In the genomic region with DNA sequence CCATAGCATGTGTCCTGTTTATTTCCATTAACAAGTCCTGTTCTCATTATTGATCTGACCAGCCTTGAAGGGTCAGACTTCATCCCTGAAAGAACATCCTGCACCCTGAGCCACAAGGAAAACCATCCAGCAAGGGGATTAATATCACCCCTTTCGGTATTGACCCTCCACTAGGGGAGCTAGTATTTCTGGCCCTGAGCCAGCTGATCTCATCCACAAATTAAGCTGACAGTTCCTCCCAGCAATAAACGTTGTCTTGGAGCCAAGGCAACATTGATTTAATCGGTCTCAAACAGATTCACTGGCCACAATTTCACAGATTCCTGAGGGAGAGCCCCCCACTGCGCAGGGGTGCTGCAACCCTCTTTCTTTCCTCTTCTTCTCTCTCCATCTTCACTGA, we compare ENCODE assay signal across 10 cellular contexts.
DNase-seq lines count a peak whose midpoint lies in the region; ATAC-seq, FAIRE-seq and TF ChIP-seq lines count a peak whose summit lies in the region.
"Had no signal": no experiment of that assay in that cellular context is flagged by ENCODE, and none has a peak within 500 bp of the region (broad histone marks: within the 10 kb centered on the region; RNA-seq: fewer than 3 reads in every experiment).

No MANE protein-coding gene starts in this region.

- CTCF ChIA-PET in activated CD8-positive, alpha-beta T cell treated with anti-CD3 and anti-CD28 coated beads for 36 hours (lab: Charles Lee): interaction anchor here (0.9 kb wide), 1 partner anchor 18 kb away, joined by 3 read pairs; no protein-coding TSS in a partner anchor
- CTCF ChIA-PET in activated CD8-positive, alpha-beta T cell treated with anti-CD3 and anti-CD28 coated beads, Interleukin-2, amount 10 ng/mL, durations not matched to agents 7 days and 5 days (lab: Charles Lee): no interaction called here
- CTCF ChIA-PET in GM12878 (lab: Yijun Ruan, JAX): no interaction called here

- H3K4me1 ChIP-seq in GM12878 (ENCODE audit: control insufficient read depth, insufficient read depth, low read length): no peaks in the 10 kb centered on the region
- no peaks in the 10 kb centered on the region for H3K4me1 ChIP-seq in testis

- H3K4me3 ChIP-seq in MG63 (no peak overlapping the region), GM12878 (no peak overlapping the region), testis (no peak overlapping the region)

- BruUV-seq in GM12878 (replicated peaks; lab: Mats Ljungman, UMichigan): no TSS peak

- no peak overlapping the region for H3K4me3 Mint-ChIP-seq in activated CD8-positive, alpha-beta T cell treated with anti-CD3 and anti-CD28 coated beads for 36 hours
- H3K4me3 Mint-ChIP-seq in activated CD8-positive, alpha-beta T cell treated with anti-CD3 and anti-CD28 coated beads, Interleukin-2, amount 10 ng/mL, durations not matched to agents 7 days and 5 days: no peak overlapping the region
- H3K4me3 Mint-ChIP-seq in stimulated activated memory B cell treated with anti-CD40 and anti-IgM and Interleukin-4, amounts not matched to agents 10 μg/mL and 1 μg/mL and 100 μg/mL, for 72 hours: no peak overlapping the region
- H3K4me3 Mint-ChIP-seq: brain had no signal

- SMC1A ChIA-PET in GM12878 (lab: Charles Lee; ENCODE audit: uncharacterized antibody, unreplicated experiment): no interaction called here

- H3K27me3 Mint-ChIP-seq in activated CD8-positive, alpha-beta T cell treated with anti-CD3 and anti-CD28 coated beads for 36 hours: peaks cover 4% of the 10 kb centered on the region
- H3K27me3 Mint-ChIP-seq in activated CD8-positive, alpha-beta T cell treated with anti-CD3 and anti-CD28 coated beads, Interleukin-2, amount 10 ng/mL, durations not matched to agents 7 days and 5 days (ENCODE audit: low read depth): no peaks in the 10 kb centered on the region
- peaks cover 30% of the 10 kb centered on the region for H3K27me3 Mint-ChIP-seq in stimulated activated memory B cell treated with anti-CD40 and anti-IgM and Interleukin-4, amounts not matched to agents 10 μg/mL and 1 μg/mL and 100 μg/mL, for 72 hours
- H3K27me3 Mint-ChIP-seq: brain had no signal

- no peak overlapping the region for H3K27ac Mint-ChIP-seq in activated CD8-positive, alpha-beta T cell treated with anti-CD3 and anti-CD28 coated beads for 36 hours
- no peak overlapping the region for H3K27ac Mint-ChIP-seq in activated CD8-positive, alpha-beta T cell treated with anti-CD3 and anti-CD28 coated beads, Interleukin-2, amount 10 ng/mL, durations not matched to agents 7 days and 5 days
- H3K27ac Mint-ChIP-seq in stimulated activated memory B cell treated with anti-CD40 and anti-IgM and Interleukin-4, amounts not matched to agents 10 μg/mL and 1 μg/mL and 100 μg/mL, for 72 hours: no peak overlapping the region

- no peaks in the 10 kb centered on the region for H4K20me1 ChIP-seq in GM12878 (ENCODE audit: control insufficient read depth, insufficient read depth)

- FAIRE-seq in GM12878 (lab: Jason Lieb, UNC): no peak

- no peak overlapping the region for H3K9ac ChIP-seq in GM12878 (ENCODE audit: control insufficient read depth, insufficient read depth, low read length)

- in situ Hi-C loops in GM12878 (cut with MboI): no loop called here

- RAD21 ChIA-PET in GM12878 (lab: Charles Lee; ENCODE audit: unreplicated experiment): no interaction called here

- TF ChIP-seq CTCF in activated CD8-positive, alpha-beta T cell treated with anti-CD3 and anti-CD28 coated beads for 36 hours (IDR thresholded peaks at IDR 0.05): no peak
- TF ChIP-seq CTCF in GM12878 (IDR thresholded peaks at IDR 0.05 in 2 of 3, conservative IDR thresholded peaks at IDR 0.05 in 1 of 3; ENCODE audit: control insufficient read depth in 2 of 3, extremely low read depth in 1 of 3, insufficient read depth in 1 of 3, low read depth in 3 of 3, low read length in 3 of 3) (peak in 2 of 3 experiments; percentile 10 to 15; a peak in 2 of 6 replicates), testis (IDR thresholded peaks at IDR 0.05) (no peak)

- peaks cover 2% of the 10 kb centered on the region for H3K9me3 Mint-ChIP-seq in activated CD8-positive, alpha-beta T cell treated with anti-CD3 and anti-CD28 coated beads for 36 hours
- H3K9me3 Mint-ChIP-seq in activated CD8-positive, alpha-beta T cell treated with anti-CD3 and anti-CD28 coated beads, Interleukin-2, amount 10 ng/mL, durations not matched to agents 7 days and 5 days (ENCODE audit: insufficient read depth): no peaks in the 10 kb centered on the region
- H3K9me3 Mint-ChIP-seq in stimulated activated memory B cell treated with anti-CD40 and anti-IgM and Interleukin-4, amounts not matched to agents 10 μg/mL and 1 μg/mL and 100 μg/mL, for 72 hours: no peaks in the 10 kb centered on the region
- H3K9me3 Mint-ChIP-seq: brain had no signal

- no peak for TF ChIP-seq EP300 in GM12878 (IDR thresholded peaks at IDR 0.05; ENCODE audit: borderline replicate concordance in 1 of 2, control insufficient read depth in 1 of 2, low read depth in 2 of 2, low read length in 2 of 2)

- TF ChIP-seq POLR2A in GM12878 (IDR thresholded peaks at IDR 0.05; ENCODE audit: low read depth, low read length) (no peak), testis (IDR thresholded peaks at IDR 0.05) (no peak)

- no peak overlapping the region for H3K27ac ChIP-seq in GM12878 (ENCODE audit: control insufficient read depth, insufficient read depth)
- H3K27ac ChIP-seq in testis: no peak overlapping the region

- ATAC-seq in activated CD8-positive, alpha-beta T cell treated with anti-CD3 and anti-CD28 coated beads for 36 hours: no peak
- no peak for ATAC-seq in activated CD8-positive, alpha-beta T cell treated with anti-CD3 and anti-CD28 coated beads, Interleukin-2, amount 10 ng/mL, durations not matched to agents 7 days and 5 days
- ATAC-seq in GM12878 (no peak), Right ventricle myocardium inferior (no peak)
- peak; percentile 40 for ATAC-seq in stimulated activated memory B cell treated with anti-CD40 and anti-IgM and Interleukin-4, amounts not matched to agents 10 μg/mL and 1 μg/mL and 100 μg/mL, for 72 hours

- DNase-seq in activated CD8-positive, alpha-beta T cell treated with anti-CD3 and anti-CD28 coated beads for 36 hours: peak; percentile 4
- DNase-seq in activated CD8-positive, alpha-beta T cell treated with anti-CD3 and anti-CD28 coated beads, Interleukin-2, amount 10 ng/mL, durations not matched to agents 7 days and 5 days: no peak
- DNase-seq in MG63 (peak; percentile 28), GM12878 (ENCODE audit: low read depth, low spot score) (no peak), Right ventricle myocardium inferior (ENCODE audit: missing footprints) (no peak), testis (no peak), dedifferentiated amniotic fluid mesenchymal stem cell (ENCODE audit: extremely low spot score) (no peak)
- DNase-seq: DMS153 had no signal

- POLR2A ChIA-PET in activated CD8-positive, alpha-beta T cell treated with anti-CD3 and anti-CD28 coated beads for 36 hours (lab: Charles Lee): no interaction called here
- POLR2A ChIA-PET in activated CD8-positive, alpha-beta T cell treated with anti-CD3 and anti-CD28 coated beads, Interleukin-2, amount 10 ng/mL, durations not matched to agents 7 days and 5 days (lab: Charles Lee): no interaction called here
- POLR2A ChIA-PET in GM12878 (lab: Charles Lee): no interaction called here

- H3K27me3 ChIP-seq in MG63 (no peaks in the 10 kb centered on the region), GM12878 (replicated peaks in 1 of 2; ENCODE audit: control insufficient read depth in 2 of 2, insufficient read depth in 2 of 2, low read length in 1 of 2) (no peaks in the 10 kb centered on the region), testis (no peaks in the 10 kb centered on the region)

- TF ChIP-seq RAD21 in GM12878 (IDR thresholded peaks at IDR 0.05; ENCODE audit: insufficient read depth, low read depth, low read length): no peak

- no peaks in the 10 kb centered on the region for H3K79me2 ChIP-seq in GM12878 (ENCODE audit: control insufficient read depth, insufficient read depth, low read length)

- 18% methylated on average over 4 of the region's 4 CpGs for WGBS in GM12878 (ENCODE audit: insufficient coverage, insufficient replicate concordance, low lambda C conversion rate, missing lambda C conversion rate)
- WGBS in testis, 2 donors: 53% methylated on average over 4 of the region's 4 CpGs

- intact Hi-C loops in activated CD8-positive, alpha-beta T cell treated with anti-CD3 and anti-CD28 coated beads for 36 hours (cut with micrococcal nuclease): no loop called here
- intact Hi-C loops in GM12878 (cut with micrococcal nuclease; ENCODE audit: unreplicated experiment): no loop called here
- intact Hi-C loops in Right ventricle myocardium inferior (cut with DNase I): no loop called here
- intact Hi-C loops in testis (cut with DNase I; ENCODE audit: low total_unique reads): no loop called here

- H3K36me3 ChIP-seq in MG63 (no peaks in the 10 kb centered on the region), GM12878 (ENCODE audit: control insufficient read depth in 2 of 2, insufficient read depth in 2 of 2, low read length in 1 of 2) (no peaks in the 10 kb centered on the region), testis (ENCODE audit: low read depth, missing control alignments) (no peaks in the 10 kb centered on the region)

- H3K9me3 ChIP-seq in MG63 (no peaks in the 10 kb centered on the region), GM12878 (replicated peaks; ENCODE audit: control insufficient read depth, insufficient read depth, low read length) (no peaks in the 10 kb centered on the region), testis (no peaks in the 10 kb centered on the region)

- H3K4me1 Mint-ChIP-seq in activated CD8-positive, alpha-beta T cell treated with anti-CD3 and anti-CD28 coated beads for 36 hours (ENCODE audit: low read depth): no peaks in the 10 kb centered on the region
- H3K4me1 Mint-ChIP-seq in activated CD8-positive, alpha-beta T cell treated with anti-CD3 and anti-CD28 coated beads, Interleukin-2, amount 10 ng/mL, durations not matched to agents 7 days and 5 days (ENCODE audit: low read depth): no peaks in the 10 kb centered on the region
- H3K4me1 Mint-ChIP-seq in stimulated activated memory B cell treated with anti-CD40 and anti-IgM and Interleukin-4, amounts not matched to agents 10 μg/mL and 1 μg/mL and 100 μg/mL, for 72 hours: no peaks in the 10 kb centered on the region

- no peaks in the 10 kb centered on the region for H3K36me3 Mint-ChIP-seq in activated CD8-positive, alpha-beta T cell treated with anti-CD3 and anti-CD28 coated beads for 36 hours (ENCODE audit: low read depth)
- H3K36me3 Mint-ChIP-seq in activated CD8-positive, alpha-beta T cell treated with anti-CD3 and anti-CD28 coated beads, Interleukin-2, amount 10 ng/mL, durations not matched to agents 7 days and 5 days (ENCODE audit: low read depth): no peaks in the 10 kb centered on the region
- H3K36me3 Mint-ChIP-seq in stimulated activated memory B cell treated with anti-CD40 and anti-IgM and Interleukin-4, amounts not matched to agents 10 μg/mL and 1 μg/mL and 100 μg/mL, for 72 hours: no peaks in the 10 kb centered on the region
- H3K36me3 Mint-ChIP-seq: brain had no signal

- H3K4me2 ChIP-seq in GM12878 (ENCODE audit: control insufficient read depth, insufficient read depth): no peak overlapping the region

- H2AFZ ChIP-seq in GM12878 (ENCODE audit: control insufficient read depth, low read depth, low read length): no peak overlapping the region

TF ChIP-seq in GM12878, 131 proteins besides CTCF, POLR2A, EP300 and RAD21 (continues in another document):
- TF ChIP-seq NFIC (IDR thresholded peaks at IDR 0.05; ENCODE audit: low read depth, low read length): no peak
- no peak for TF ChIP-seq EZH2 (IDR thresholded peaks at IDR 0.05; ENCODE audit: borderline replicate concordance, control insufficient read depth, low read depth, low read length)

Comparison
In these comparisons a context has a peak if more than half of its experiments do, and no peak if none do; other contexts are left out.
1. DNase-seq: peak in activated CD8-positive, alpha-beta T cell treated with anti-CD3 and anti-CD28 coated beads for 36 hours (single experiment) and MG63 (single experiment); none in activated CD8-positive, alpha-beta T cell treated with anti-CD3 and anti-CD28 coated beads, Interleukin-2, amount 10 ng/mL, durations not matched to agents 7 days and 5 days (single experiment), GM12878 (single experiment), Right ventricle myocardium inferior (single experiment), testis (single experiment) and dedifferentiated amniotic fluid mesenchymal stem cell (single experiment).
2. CTCF ChIP-seq: peak in GM12878 (2 of 3); none in activated CD8-positive, alpha-beta T cell treated with anti-CD3 and anti-CD28 coated beads for 36 hours (single experiment) and testis (0 of 3).